In genomic region chr4:89847571-89848325, GRCh38 we compare ENCODE assay signal across 18 cellular contexts. TPM values are rescaled to one million over a fixed set of nuclear protein-coding genes. Genes with fewer than 3 reads are reported as not detected.
DNase-seq lines count a peak whose midpoint lies in the region; TF ChIP-seq lines count a peak whose summit lies in the region.
"Had no signal": no experiment of that assay in that cellular context is flagged by ENCODE, and none has a peak within 500 bp of the region (broad histone marks: within the 10 kb centered on the region; RNA-seq: fewer than 3 reads in every experiment).

No MANE protein-coding gene starts in this region.

- peak overlapping the region; percentile 15 for H2AFZ ChIP-seq in neuronal stem cell (ENCODE audit: low read length)
- H2AFZ ChIP-seq: GM23248 had no signal

- no peak overlapping the region for H2BK120ac ChIP-seq in neuronal stem cell (ENCODE audit: low read depth, low read length)

- H3K18ac ChIP-seq in neuronal stem cell (ENCODE audit: low read length) = no peak overlapping the region

- H3K4me1 ChIP-seq in neuronal stem cell (ENCODE audit: control insufficient read depth in 2 of 2, insufficient read depth in 1 of 2, low read depth in 1 of 2, low read length in 2 of 2) = no peaks in the 10 kb centered on the region

- H2AK5ac ChIP-seq in neuronal stem cell (ENCODE audit: low read depth, low read length) = no peak overlapping the region

- no peak overlapping the region for H2BK5ac ChIP-seq in neuronal stem cell (ENCODE audit: low read length)

- no peak overlapping the region for H4K8ac ChIP-seq in neuronal stem cell (ENCODE audit: low read depth, low read length)

- H3K79me1 ChIP-seq in neuronal stem cell (ENCODE audit: low read depth, low read length) = no peaks in the 10 kb centered on the region

- no peak overlapping the region for H2BK15ac ChIP-seq in neuronal stem cell (ENCODE audit: low read length)

- intact Hi-C loops in cardiac septum (cut with DNase I) = no loop called here

- no peak for TF ChIP-seq CTCF in epithelial cell of esophagus (IDR thresholded peaks at IDR 0.05; ENCODE audit: insufficient read depth, low read depth, low read length, missing control alignments)

- no peak overlapping the region for H3K4me2 ChIP-seq in neuronal stem cell (ENCODE audit: insufficient read depth, low read length, poor library complexity, severe bottlenecking)
- H3K4me2 ChIP-seq: SK-N-SH had no signal

- H4K91ac ChIP-seq in neuronal stem cell (ENCODE audit: low read depth, low read length, poor library complexity) = no peak overlapping the region

- WGBS in neuronal stem cell (ENCODE audit: extremely low coverage in 2 of 2, insufficient read length in 2 of 2, insufficient replicate concordance in 1 of 2), 2 donors = no CpG with 5 or more reads among the region's 1 CpG

- H3K4me3 ChIP-seq in epithelial cell of esophagus (ENCODE audit: low read length) = no peak overlapping the region
- no peak overlapping the region for H3K4me3 ChIP-seq in neuronal stem cell (ENCODE audit: low read length in 2 of 2)
- H3K4me3 ChIP-seq: GM23248 had no signal

- no peak overlapping the region for H3K9ac ChIP-seq in neuronal stem cell (ENCODE audit: low read depth, low read length, poor library complexity)
- H3K9ac ChIP-seq: GM23248, SK-N-SH had no signal

- no peak overlapping the region for H2BK12ac ChIP-seq in neuronal stem cell (ENCODE audit: low read length)

- DNase-seq in DMS 273 (lab: John Stamatoyannopoulos, UW; ENCODE audit: unreplicated experiment) = peak; percentile 6
- DNase-seq in DMS 273 treated with DMSO at 0.1 percent for 48 hours (lab: John Stamatoyannopoulos, UW) = no peak
- DNase-seq in NCI-H2171 treated with DMSO at 0.1 percent for 48 hours (lab: John Stamatoyannopoulos, UW) = peak; percentile 66
- DNase-seq in epithelial cell of esophagus (ENCODE audit: low read depth) = peak; percentile 84
- no peak for DNase-seq in neuronal stem cell (ENCODE audit: low spot score)
- no peak for DNase-seq in SW480 (ENCODE audit: low spot score)
- DNase-seq in cardiac septum (ENCODE audit: low spot score) = no peak
- DNase-seq in EL = no peak
- DNase-seq: C1 segment of cervical spinal cord, DMS53, GM23248, NCI-H1048, NCI-H1694 treated with DMSO at 0.1 percent for 48 hours, NCI-H524, Right ventricle myocardium superior, SK-N-SH had no signal

- H3K9me3 ChIP-seq in neuronal stem cell (replicated peaks in 1 of 2; ENCODE audit: control insufficient read depth in 2 of 2, insufficient read depth in 1 of 2, low read depth in 1 of 2, low read length in 2 of 2) = peaks cover 0 to 14% of the 10 kb centered on the region in 2 donors
- H3K9me3 ChIP-seq: SK-N-SH had no signal

- no peak overlapping the region for H3K14ac ChIP-seq in neuronal stem cell (ENCODE audit: low read length)

- H3K36me3 ChIP-seq in neuronal stem cell (replicated peaks in 1 of 2; ENCODE audit: control insufficient read depth in 2 of 2, insufficient read depth in 2 of 2, low read length in 2 of 2) = no peaks in the 10 kb centered on the region

- H3K23ac ChIP-seq in neuronal stem cell (ENCODE audit: low read depth, low read length, poor library complexity) = no peak overlapping the region

- H3K4ac ChIP-seq in neuronal stem cell (ENCODE audit: low read length) = no peak overlapping the region

- no peak overlapping the region for H3K27ac ChIP-seq in neuronal stem cell (replicated peaks; ENCODE audit: low read length)
- H3K27ac ChIP-seq: 22Rv1, GM23248, HL-60 had no signal

- H3K27me3 ChIP-seq in neuronal stem cell (ENCODE audit: control insufficient read depth in 3 of 3, insufficient read depth in 3 of 3, low read depth in 1 of 3, low read length in 3 of 3) = no peaks in the 10 kb centered on the region

RNA-seq across cellular contexts. Expression of gene SNCA, which starts 10.8 kb away (rescaled TPM):
- 10.1 TPM for polyA plus RNA-seq in neuronal stem cell (2013, experiment 1 of 2)
- polyA plus RNA-seq in neuronal stem cell (2013, experiment 2 of 2) = 9.9 TPM
- total RNA-seq in cardiac septum = 33.6 TPM
- total RNA-seq: GM23248 had no signal

RNA-seq across cellular contexts. Expression of gene MMRN1, which starts 46.9 kb away (rescaled TPM):
- 5.1 TPM for polyA plus RNA-seq in neuronal stem cell (2013, experiment 1 of 2)
- 5.2 TPM for polyA plus RNA-seq in neuronal stem cell (2013, experiment 2 of 2)
- total RNA-seq in cardiac septum = 2.5 TPM
- total RNA-seq: GM23248 had no signal
- polyA plus RNA-seq: GM23248, SK-N-SH had no signal

Comparison
In these comparisons a context has a peak if more than half of its experiments do, and no peak if none do; other contexts are left out.
1. DNase-seq: peak in DMS 273 (single experiment), NCI-H2171 treated with DMSO at 0.1 percent for 48 hours (single experiment) and epithelial cell of esophagus (single experiment); none in DMS 273 treated with DMSO at 0.1 percent for 48 hours (single experiment), neuronal stem cell (single experiment), SW480 (single experiment), cardiac septum (single experiment) and EL (single experiment).